9 cellular contexts compared by ENCODE assay signal in the genomic region with DNA sequence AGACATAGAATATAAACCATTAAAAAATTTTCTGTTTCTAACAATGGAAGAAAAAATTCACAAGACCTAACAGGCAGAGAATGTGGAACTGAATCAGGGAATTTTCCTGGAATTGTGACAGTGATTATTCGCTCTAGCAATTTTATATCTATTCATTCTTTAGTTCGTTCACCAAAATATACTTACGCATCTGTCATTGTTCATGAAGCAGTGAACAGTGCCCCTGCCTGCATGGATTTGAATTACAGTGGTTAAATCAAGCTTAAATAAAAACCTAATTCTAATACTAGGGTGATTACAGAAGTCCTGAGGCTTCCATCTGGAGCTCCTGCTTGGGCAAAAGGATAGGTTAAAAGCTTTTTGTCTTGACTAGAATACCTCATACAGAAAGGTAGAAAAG. TPM values are rescaled to one million over a fixed set of nuclear protein-coding genes. Genes with fewer than 3 reads are reported as not detected.
DNase-seq lines count a peak whose midpoint lies in the region; ATAC-seq and TF ChIP-seq lines count a peak whose summit lies in the region.
"Had no signal": no experiment of that assay in that cellular context is flagged by ENCODE, and none has a peak within 500 bp of the region (broad histone marks: within the 10 kb centered on the region; RNA-seq: fewer than 3 reads in every experiment).

No MANE protein-coding gene starts in this region.

- H3K4me1 ChIP-seq in OCI-LY3 (ENCODE audit: low read length): peaks cover 24% of the 10 kb centered on the region

- no peaks in the 10 kb centered on the region for H3K36me3 Mint-ChIP-seq in progenitor cell of endocrine pancreas (ENCODE audit: insufficient read depth)

- no peak overlapping the region for H2AFZ ChIP-seq in OCI-LY3 (ENCODE audit: low read depth, low read length)

- no peak overlapping the region for H3K4me3 ChIP-seq in OCI-LY3 (ENCODE audit: low read length)
- H3K4me3 ChIP-seq in epithelial cell of esophagus (ENCODE audit: low read length): no peak overlapping the region

- no peaks in the 10 kb centered on the region for H3K79me2 ChIP-seq in OCI-LY3 (ENCODE audit: low read length)

- H3K9me3 ChIP-seq in OCI-LY3 (ENCODE audit: insufficient read depth, low read length): no peaks in the 10 kb centered on the region

- H3K9me3 Mint-ChIP-seq in progenitor cell of endocrine pancreas (ENCODE audit: low read depth): peaks cover under 1% of the 10 kb centered on the region

- H3K27me3 Mint-ChIP-seq in progenitor cell of endocrine pancreas: no peaks in the 10 kb centered on the region

- peak; percentile 21 for TF ChIP-seq CTCF in GM12873 (IDR thresholded peaks at IDR 0.05; ENCODE audit: insufficient read depth, low read depth, low read length, missing control alignments)
- TF ChIP-seq CTCF in OCI-LY3 (IDR thresholded peaks at IDR 0.05; ENCODE audit: low read depth, low read length): peak; percentile 54
- TF ChIP-seq CTCF in epithelial cell of esophagus (IDR thresholded peaks at IDR 0.05; ENCODE audit: insufficient read depth, low read depth, low read length, missing control alignments): peak; percentile 65
- TF ChIP-seq CTCF in progenitor cell of endocrine pancreas (IDR thresholded peaks at IDR 0.05; ENCODE audit: unreplicated experiment): peak; percentile 56

- H3K4me1 Mint-ChIP-seq in progenitor cell of endocrine pancreas (ENCODE audit: low read depth): peaks cover 7% of the 10 kb centered on the region

- H4K20me1 ChIP-seq in OCI-LY3 (ENCODE audit: insufficient read depth, low read length): no peaks in the 10 kb centered on the region

- H3K27me3 ChIP-seq in OCI-LY3 (ENCODE audit: low read depth, low read length): no peaks in the 10 kb centered on the region

- no peak overlapping the region for H3K27ac Mint-ChIP-seq in progenitor cell of endocrine pancreas

- H3K27ac ChIP-seq in OCI-LY3 (ENCODE audit: low read length): no peak overlapping the region

- DNase-seq in epithelial cell of esophagus (ENCODE audit: low read depth) (peak; percentile 57), progenitor cell of endocrine pancreas (ENCODE audit: low spot score, unreplicated experiment) (no peak), DMS153 treated with DMSO at 0.1 percent for 48 hours (lab: John Stamatoyannopoulos, UW; ENCODE audit: unreplicated experiment) (no peak), NOMO-1 treated with dmso at 0.1 percent for 144 hours (lab: John Stamatoyannopoulos, UW; ENCODE audit: unreplicated experiment) (no peak), NCI-H1092 treated with DMSO at 0.1 percent for 48 hours (lab: John Stamatoyannopoulos, UW) (no peak)
- DNase-seq: T-helper 2 cell had no signal

- H3K4me2 ChIP-seq in OCI-LY3 (ENCODE audit: low read length): no peak overlapping the region

- no peak overlapping the region for H3K9ac ChIP-seq in OCI-LY3 (ENCODE audit: low read length)

- no peak for ATAC-seq in GM21786 (IDR thresholded peaks at IDR 0.05; ENCODE audit: unreplicated experiment)

- H3K36me3 ChIP-seq in OCI-LY3 (replicated peaks; ENCODE audit: low read depth, low read length): no peaks in the 10 kb centered on the region

- H3K4me3 Mint-ChIP-seq in progenitor cell of endocrine pancreas (ENCODE audit: low read depth): no peak overlapping the region

RNA-seq across cellular contexts. Expression of gene ABCA8, which starts 48.6 kb away (rescaled TPM):
- total RNA-seq in progenitor cell of endocrine pancreas: 0.31 and 0.44 TPM in 2 replicates
